ENCODE assay signal across 8 cellular contexts in genomic region chr9:128724744-128725211, GRCh38. TPM values are rescaled to one million over a fixed set of nuclear protein-coding genes. Genes with fewer than 3 reads are reported as not detected.
A peak's percentile ranks its signal among the peaks of the same experiment; 100 is the strongest.
DNase-seq lines count a peak whose midpoint lies in the region; ATAC-seq and TF ChIP-seq lines count a peak whose summit lies in the region.

No MANE protein-coding gene starts in this region.

- TF ChIP-seq CTCF in GM10266 (IDR thresholded peaks at IDR 0.05; ENCODE audit: control insufficient read depth, insufficient read depth, low read depth, missing control alignments) (no peak), Panc1 (IDR thresholded peaks at IDR 0.05) (no peak)

- no peak overlapping the region for H2AFZ ChIP-seq in neuron (ENCODE audit: low read depth, low read length)

- H3K4me3 ChIP-seq in Panc1 (ENCODE audit: low read depth in 2 of 2, low read length in 2 of 2), result peak overlapping the region; percentile 79 to 80
- peak overlapping the region; percentile 26 for H3K4me3 ChIP-seq in neuron (ENCODE audit: low read length)
- H3K4me3 ChIP-seq in aorta (ENCODE audit: low read length in 2 of 2), result peak overlapping the region; percentile 27 to 29

- H3K9me3 Mint-ChIP-seq in activated naive CD8-positive, alpha-beta T cell treated with anti-CD3 and anti-CD28 coated beads for 36 hours, result no peaks in the 10 kb centered on the region

- 22 to 30% methylated on average over 10 of the region's 10 CpGs for WGBS in aorta, 2 donors

- H3K27ac Mint-ChIP-seq in activated naive CD8-positive, alpha-beta T cell treated with anti-CD3 and anti-CD28 coated beads for 36 hours, result peak overlapping the region; percentile 81

- peaks cover 26% of the 10 kb centered on the region for H3K4me1 Mint-ChIP-seq in activated naive CD8-positive, alpha-beta T cell treated with anti-CD3 and anti-CD28 coated beads for 36 hours

- H3K4me3 Mint-ChIP-seq in activated naive CD8-positive, alpha-beta T cell treated with anti-CD3 and anti-CD28 coated beads for 36 hours, result peak overlapping the region; percentile 89

- in situ Hi-C loops in Panc1 (cut with HindIII; ENCODE audit: low pct_unique_long_range_greater_than_20kb, low sequenced_read_pairs), result no loop called here

- intact Hi-C loops in Panc1 (cut with micrococcal nuclease; ENCODE audit: unreplicated experiment), result no loop called here
- intact Hi-C loops in aorta (cut with DNase I), result no loop called here

- no peaks in the 10 kb centered on the region for H3K9me3 ChIP-seq in Panc1 (ENCODE audit: control insufficient read depth, insufficient read depth, low read depth, low read length)
- H3K9me3 ChIP-seq in neuron (ENCODE audit: low read length), result no peaks in the 10 kb centered on the region
- H3K9me3 ChIP-seq in aorta (ENCODE audit: control insufficient read depth, low read length), result no peaks in the 10 kb centered on the region

- peak; percentile 23 for ATAC-seq in Panc1
- no peak for ATAC-seq in aorta (ENCODE audit: low FRiP score)
- ATAC-seq in HG02870 (IDR thresholded peaks at IDR 0.05; ENCODE audit: unreplicated experiment), result no peak

- POLR2A ChIA-PET in Panc1 (lab: Charles Lee), result no interaction called here

- H3K36me3 ChIP-seq in Panc1 (ENCODE audit: control insufficient read depth, insufficient read depth, low read length) (peaks cover 3% of the 10 kb centered on the region; the same call in 1 of the 2 replicates), neuron (ENCODE audit: insufficient read depth, low read length) (peaks cover 7% of the 10 kb centered on the region), aorta (ENCODE audit: control insufficient read depth in 1 of 2, insufficient read depth in 2 of 2, low read length in 1 of 2) (no peaks in the 10 kb centered on the region)

- DNase-seq in GM10266 (ENCODE audit: extremely low spot score) (peak; percentile 82), HT-29 (ENCODE audit: low spot score) (peak; percentile 75), Panc1 (ENCODE audit: low read depth, low spot score) (no peak), glomerular endothelial cell (ENCODE audit: extremely low read depth, low read depth, low spot score) (peak; percentile 31), aorta (peak; percentile 84)
- peak; percentile 37 for DNase-seq in activated naive CD8-positive, alpha-beta T cell treated with anti-CD3 and anti-CD28 coated beads for 36 hours

- CTCF ChIA-PET in Panc1 (lab: Charles Lee), result no interaction called here

- H3K27ac ChIP-seq in Panc1 (ENCODE audit: low read length) (peak overlapping the region; percentile 89), aorta (ENCODE audit: low read depth in 1 of 2, low read length in 2 of 2) (no peak overlapping the region)

- TSS peak; percentile 69 for BruUV-seq in Panc1 (replicated peaks; lab: Mats Ljungman, UMichigan)

- peaks cover 6% of the 10 kb centered on the region for H3K4me1 ChIP-seq in Panc1 (ENCODE audit: control insufficient read depth, insufficient read depth, low read length)
- no peaks in the 10 kb centered on the region for H3K4me1 ChIP-seq in neuron (ENCODE audit: insufficient read depth, low read length)
- H3K4me1 ChIP-seq in aorta (ENCODE audit: control insufficient read depth in 1 of 2, insufficient read depth in 2 of 2, low read length in 2 of 2), result no peaks in the 10 kb centered on the region

- no peaks in the 10 kb centered on the region for H3K27me3 ChIP-seq in Panc1 (ENCODE audit: control insufficient read depth, insufficient read depth, low read length)
- H3K27me3 ChIP-seq in neuron (ENCODE audit: insufficient read depth, low read length), result no peaks in the 10 kb centered on the region
- H3K27me3 ChIP-seq in aorta (ENCODE audit: control insufficient read depth in 1 of 2, insufficient read depth in 2 of 2, low read length in 1 of 2), result no peaks in the 10 kb centered on the region

- H3K36me3 Mint-ChIP-seq in activated naive CD8-positive, alpha-beta T cell treated with anti-CD3 and anti-CD28 coated beads for 36 hours, result peaks cover 8% of the 10 kb centered on the region

- H3K27me3 Mint-ChIP-seq in activated naive CD8-positive, alpha-beta T cell treated with anti-CD3 and anti-CD28 coated beads for 36 hours, result no peaks in the 10 kb centered on the region

RNA-seq across cellular contexts. Expression of gene ZDHHC12, which starts 0.9 kb away (rescaled TPM):
- 160 and 195 TPM in 2 replicates for total RNA-seq in HT-29 (2014; rRNA removed; shearing (Covaris generic))
- total RNA-seq in Panc1 (2021; ENCODE audit: unreplicated experiment) (39.3 TPM), glomerular endothelial cell (52.1 and 75.4 TPM in 2 replicates), aorta (10 to 100 TPM; 11.2 to 13.1 TPM)
- polyA plus RNA-seq in Panc1 (2012; ENCODE audit: insufficient read length), result 63.1 TPM
- total RNA-seq in activated naive CD8-positive, alpha-beta T cell treated with anti-CD3 and anti-CD28 coated beads for 36 hours, result 10 to 100 TPM; 47.1 to 52.6 TPM
- 10 to 100 TPM; 21.3 to 30.9 TPM for polyA plus RNA-seq in aorta

RNA-seq across cellular contexts. Expression of gene PKN3, which starts 22.5 kb away (rescaled TPM):
- total RNA-seq in HT-29 (2014; rRNA removed; shearing (Covaris generic)), result 17.9 and 18.7 TPM in 2 replicates
- total RNA-seq in Panc1 (2021; ENCODE audit: unreplicated experiment), result 19.9 TPM
- 38.9 TPM for polyA plus RNA-seq in Panc1 (2012; ENCODE audit: insufficient read length)
- total RNA-seq in activated naive CD8-positive, alpha-beta T cell treated with anti-CD3 and anti-CD28 coated beads for 36 hours, result 1 to 10 TPM; 7.2 to 7.8 TPM
- total RNA-seq in glomerular endothelial cell, result 14.8 and 16.9 TPM in 2 replicates
- 10 to 100 TPM in 1 of 2 donors, 1 to 10 TPM in 1; 7.1 to 11.1 TPM for total RNA-seq in aorta
- polyA plus RNA-seq in aorta, result 1 to 10 TPM; 1.3 to 2.5 TPM

RNA-seq across cellular contexts. Expression of gene SET, which starts 35.8 kb away (rescaled TPM):
- total RNA-seq in HT-29 (2014; rRNA removed; shearing (Covaris generic)), result 403 and 420 TPM in 2 replicates
- 422 TPM for total RNA-seq in Panc1 (2021; ENCODE audit: unreplicated experiment)
- polyA plus RNA-seq in Panc1 (2012; ENCODE audit: insufficient read length), result 224 TPM
- total RNA-seq in activated naive CD8-positive, alpha-beta T cell treated with anti-CD3 and anti-CD28 coated beads for 36 hours, result 100 to 1,000 TPM; 953 to 971 TPM
- 227 and 258 TPM in 2 replicates for total RNA-seq in glomerular endothelial cell
- 100 to 1,000 TPM; 190 to 195 TPM for total RNA-seq in aorta
- 100 to 1,000 TPM in 1 of 2 donors, 10 to 100 TPM in 1; 98.5 to 167 TPM for polyA plus RNA-seq in aorta

RNA-seq across cellular contexts. Expression of gene ZER1, which starts 46.9 kb away (rescaled TPM):
- 17.2 and 18.5 TPM in 2 replicates for total RNA-seq in HT-29 (2014; rRNA removed; shearing (Covaris generic))
- total RNA-seq in Panc1 (2021; ENCODE audit: unreplicated experiment) (16.2 TPM), glomerular endothelial cell (36.4 and 37.6 TPM in 2 replicates), aorta (10 to 100 TPM; 29.6 to 42.9 TPM)
- 21.2 TPM for polyA plus RNA-seq in Panc1 (2012; ENCODE audit: insufficient read length)
- total RNA-seq in activated naive CD8-positive, alpha-beta T cell treated with anti-CD3 and anti-CD28 coated beads for 36 hours, result 10 to 100 TPM; 13.7 to 14.4 TPM
- polyA plus RNA-seq in aorta, result 10 to 100 TPM; 14.5 to 39.6 TPM

Comparison
In these comparisons a context has a peak if more than half of its experiments do, and no peak if none do; other contexts are left out.
1. H3K4me3 ChIP-seq: peak in every context shown above with its lines; median percentile 80 in Panc1; 28 in aorta; 26 in neuron.